8 cellular contexts compared by ENCODE assay signal in the genomic region with DNA sequence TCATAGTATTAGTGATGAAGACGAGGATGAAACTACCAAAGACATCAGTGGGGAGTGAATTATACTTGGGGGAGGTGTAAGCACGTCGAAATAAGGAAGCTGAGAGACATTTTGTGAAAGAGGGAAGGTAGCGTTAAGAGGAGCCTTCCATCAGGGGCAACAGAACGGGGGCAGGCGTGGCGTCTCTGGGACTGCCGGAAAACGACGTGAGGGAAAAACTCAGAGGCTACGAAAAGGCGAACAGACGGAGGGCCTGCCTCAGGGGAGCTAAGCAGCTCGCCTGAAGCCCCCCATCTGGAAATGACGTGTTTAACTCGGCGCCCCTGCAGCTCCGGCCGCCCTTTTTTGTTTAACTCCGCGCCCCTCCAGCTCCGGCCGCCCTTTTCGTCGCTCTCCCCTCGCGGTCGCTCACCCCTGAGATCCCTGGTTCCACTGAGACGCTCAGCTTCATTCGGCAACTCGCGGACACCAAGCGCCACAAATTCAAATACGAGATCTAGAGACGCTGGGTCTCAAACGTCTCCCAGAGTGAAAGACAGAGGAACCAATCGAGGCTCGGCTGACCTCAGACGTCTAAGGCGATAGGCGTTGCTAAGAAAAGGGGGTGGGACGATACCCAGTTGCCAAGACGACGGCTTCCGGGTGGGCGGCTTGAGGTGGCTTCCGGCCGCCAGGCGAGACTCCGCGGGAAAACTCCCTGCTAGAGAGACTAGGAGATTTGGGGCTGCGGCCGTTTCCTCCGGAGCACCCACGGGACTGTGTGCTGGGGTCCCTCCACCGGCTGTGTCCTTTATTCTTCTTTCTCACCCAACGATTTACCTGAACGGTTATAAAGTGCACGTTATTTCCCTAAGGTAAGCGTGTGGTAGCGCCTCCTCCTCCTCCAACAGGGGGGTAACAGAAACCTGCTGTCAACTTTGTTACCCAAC.
DNase-seq lines count a peak whose midpoint lies in the region; ATAC-seq and TF ChIP-seq lines count a peak whose summit lies in the region.

No MANE protein-coding gene starts in this region.

- H3K4me1 Mint-ChIP-seq in immature natural killer cell = peaks cover 18 to 23% of the 10 kb centered on the region in 2 donors

- peak overlapping the region; percentile 91 for H3K4me3 ChIP-seq in WI38 (ENCODE audit: low read depth, low read length)

- peak overlapping the region; percentile 92 to 99 (median 96) for H3K27ac Mint-ChIP-seq in immature natural killer cell

- peak overlapping the region; percentile 98 to 100 (median 100) for H3K4me3 Mint-ChIP-seq in immature natural killer cell

- DNase-seq in AG08396 (ENCODE audit: low spot score) (peak; percentile 97), NCI-H2227 (lab: John Stamatoyannopoulos, UW; ENCODE audit: unreplicated experiment) (peak; percentile 96), caudate nucleus (lab: John Stamatoyannopoulos, UW) (peak; percentile 45 to 99 (median 91)), immature natural killer cell (peak; percentile 92 to 94 (median 94)), smooth muscle cell of the brain vasculature (ENCODE audit: low read depth, low spot score) (peak; percentile 96)

- H3K36me3 Mint-ChIP-seq in immature natural killer cell = no peaks in the 10 kb centered on the region

- ATAC-seq in GM18909 (IDR thresholded peaks at IDR 0.05; ENCODE audit: poor library complexity, unreplicated experiment) (peak; percentile 100), HG03159 (IDR thresholded peaks at IDR 0.05; ENCODE audit: unreplicated experiment) (peak; percentile 99)

- no peak overlapping the region for H3K27ac ChIP-seq in caudate nucleus (ENCODE audit: low read depth, low read length)

- no peak for TF ChIP-seq CTCF in WI38 (IDR thresholded peaks at IDR 0.05; ENCODE audit: low read depth, low read length)

- H3K9me3 Mint-ChIP-seq in immature natural killer cell = no peaks in the 10 kb centered on the region

- peaks cover 3 to 6% (median 4%) of the 10 kb centered on the region in 3 donors for H3K27me3 Mint-ChIP-seq in immature natural killer cell (ENCODE audit: low read depth in 3 of 3)
